In genomic region chr3:144859057-144859626, GRCh38 we compare ENCODE assay signal across 20 cellular contexts.
"Had no signal": no experiment of that assay in that cellular context is flagged by ENCODE, and none has a peak within 500 bp of the region (broad histone marks: within the 10 kb centered on the region; RNA-seq: fewer than 3 reads in every experiment).

No MANE protein-coding gene starts in this region.

- H3K4me3 Mint-ChIP-seq: activated CD4-positive, alpha-beta memory T cell treated with anti-CD3 and anti-CD28 coated beads, Interleukin-2, amount 10 ng/mL, durations not matched to agents 7 days and 5 days; activated T-cell treated with anti-CD3 and anti-CD28 coated beads, Interleukin-2, amount 50 U/mL, for 4 hours; immature natural killer cell; natural killer cell; stimulated activated naive CD8-positive, alpha-beta T cell treated with anti-CD3 and anti-CD28 coated beads, Interleukin-15, amount 100 ng/mL, for 72 hours; T-helper 17 cell; type B pancreatic cell had no signal

- FAIRE-seq: colon had no signal

- ATAC-seq: activated naive CD4-positive, alpha-beta T cell treated with anti-CD3 and anti-CD28 coated beads, Interleukin-2, amount 50 U/mL, for 72 hours; activated T-cell treated with anti-CD3 and anti-CD28 coated beads, Interleukin-2, amount 50 U/mL, for 4 hours; body of pancreas; esophagus mucosa; natural killer cell; psoas muscle; sciatic nerve; stimulated activated naive CD8-positive, alpha-beta T cell treated with anti-CD3 and anti-CD28 coated beads, Interleukin-15, amount 100 ng/mL, for 72 hours; T-helper 17 cell had no signal

- H3K27ac Mint-ChIP-seq: activated CD4-positive, alpha-beta memory T cell treated with anti-CD3 and anti-CD28 coated beads, Interleukin-2, amount 10 ng/mL, durations not matched to agents 7 days and 5 days; activated naive CD4-positive, alpha-beta T cell treated with anti-CD3 and anti-CD28 coated beads, Interleukin-2, amount 50 U/mL, for 72 hours; immature natural killer cell; natural killer cell; stimulated activated naive CD8-positive, alpha-beta T cell treated with anti-CD3 and anti-CD28 coated beads, Interleukin-15, amount 100 ng/mL, for 72 hours; T-helper 17 cell; type B pancreatic cell had no signal

- H3K36me3 Mint-ChIP-seq: activated naive CD4-positive, alpha-beta T cell treated with anti-CD3 and anti-CD28 coated beads, Interleukin-2, amount 50 U/mL, for 72 hours; immature natural killer cell; natural killer cell; type B pancreatic cell had no signal

- H3K4me1 ChIP-seq: body of pancreas, psoas muscle had no signal

- H3K4me1 Mint-ChIP-seq: activated CD4-positive, alpha-beta memory T cell treated with anti-CD3 and anti-CD28 coated beads, Interleukin-2, amount 10 ng/mL, durations not matched to agents 7 days and 5 days; immature natural killer cell; natural killer cell; stimulated activated naive CD8-positive, alpha-beta T cell treated with anti-CD3 and anti-CD28 coated beads, Interleukin-15, amount 100 ng/mL, for 72 hours; T-helper 17 cell had no signal

- H3K9me3 ChIP-seq: body of pancreas, psoas muscle had no signal

- H3K9me3 Mint-ChIP-seq: activated CD4-positive, alpha-beta memory T cell treated with anti-CD3 and anti-CD28 coated beads, Interleukin-2, amount 10 ng/mL, durations not matched to agents 7 days and 5 days; activated naive CD4-positive, alpha-beta T cell treated with anti-CD3 and anti-CD28 coated beads, Interleukin-2, amount 50 U/mL, for 72 hours; activated T-cell treated with anti-CD3 and anti-CD28 coated beads, Interleukin-2, amount 50 U/mL, for 4 hours; stimulated activated naive CD8-positive, alpha-beta T cell treated with anti-CD3 and anti-CD28 coated beads, Interleukin-15, amount 100 ng/mL, for 72 hours; type B pancreatic cell had no signal

- H3K4me3 ChIP-seq: body of pancreas, psoas muscle had no signal

- H3K27me3 Mint-ChIP-seq: activated CD4-positive, alpha-beta memory T cell treated with anti-CD3 and anti-CD28 coated beads, Interleukin-2, amount 10 ng/mL, durations not matched to agents 7 days and 5 days; stimulated activated naive CD8-positive, alpha-beta T cell treated with anti-CD3 and anti-CD28 coated beads, Interleukin-15, amount 100 ng/mL, for 72 hours; T-helper 17 cell; type B pancreatic cell had no signal

- H3K27ac ChIP-seq: body of pancreas, psoas muscle had no signal

- DNase-seq: activated CD4-positive, alpha-beta memory T cell treated with anti-CD3 and anti-CD28 coated beads, Interleukin-2, amount 10 ng/mL, durations not matched to agents 7 days and 5 days; activated CD4-positive, alpha-beta T cell treated with anti-CD3 and anti-CD28 coated beads for 4 hours; activated effector memory CD4-positive, alpha-beta T cell treated with Interleukin-2 at 50 U/mL for 16 hours; activated T-cell treated with anti-CD3 and anti-CD28 coated beads, Interleukin-2, amount 50 U/mL, for 4 hours; amniotic stem cell; body of pancreas; caudate nucleus; hippocampal formation; immature natural killer cell; mesenchymal stem cell; natural killer cell; psoas muscle; stimulated activated CD4-positive, alpha-beta T cell treated with anti-CD3 and anti-CD28 coated beads, Interleukin-1b, Interleukin-23, amount 100 ng/mL, for 48 hours; stimulated activated naive CD8-positive, alpha-beta T cell treated with anti-CD3 and anti-CD28 coated beads, Interleukin-15, amount 100 ng/mL, for 72 hours; T-helper 17 cell had no signal

- H3K27me3 ChIP-seq: body of pancreas had no signal
